ENCODE assay signal across 11 cellular contexts in the genomic region with DNA sequence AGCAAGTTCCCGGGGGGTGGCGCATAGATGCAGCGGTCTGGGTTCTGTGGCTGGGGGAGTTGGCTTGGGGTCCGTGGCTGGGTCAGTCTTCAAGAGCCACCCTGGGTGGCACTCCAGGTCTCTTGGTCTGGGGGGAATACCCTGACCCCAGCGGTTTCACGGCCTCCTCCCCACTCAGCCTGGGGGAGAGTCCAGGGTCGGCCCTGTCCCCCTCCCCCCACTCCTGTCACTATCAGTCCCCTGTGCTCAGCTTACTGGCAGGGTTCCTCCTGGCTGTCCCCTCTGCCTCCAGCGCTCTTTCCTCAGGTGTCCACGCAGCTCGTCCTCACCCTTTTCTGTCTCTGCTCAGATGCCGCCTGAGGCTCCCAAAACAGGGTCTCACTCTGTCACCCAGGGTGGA.
"Had no signal": no experiment of that assay in that cellular context is flagged by ENCODE, and none has a peak within 500 bp of the region (broad histone marks: within the 10 kb centered on the region; RNA-seq: fewer than 3 reads in every experiment).

No MANE protein-coding gene starts in this region.

- H3K4me1 ChIP-seq: transverse colon had no signal

- ATAC-seq: left colon had no signal

- H3K36me3 ChIP-seq: transverse colon had no signal

- H3K9me3 ChIP-seq: transverse colon had no signal

- H3K4me3 Mint-ChIP-seq: activated naive CD4-positive, alpha-beta T cell treated with anti-CD3 and anti-CD28 coated beads, Interleukin-2, amount 50 U/mL, for 24 hours; dendritic cell treated with granulocyte-macrophage colony-stimulating factor and Interleukin-4, amounts not matched to agents 40 ng/mL and 50 ng/mL, for 4 days; memory B cell; natural killer cell treated with Interleukin-12 subunit alpha and Interleukin-12 subunit beta and Interleukin-15 and Interleukin-18, amount 100 ng/mL, for 72 hours had no signal

- H3K36me3 Mint-ChIP-seq: activated naive CD4-positive, alpha-beta T cell treated with anti-CD3 and anti-CD28 coated beads, Interleukin-2, amount 50 U/mL, for 24 hours; natural killer cell treated with Interleukin-12 subunit alpha and Interleukin-12 subunit beta and Interleukin-15 and Interleukin-18, amount 100 ng/mL, for 72 hours had no signal

- DNase-seq: activated CD4-positive, alpha-beta T cell treated with anti-CD3 and anti-CD28 coated beads, Interleukin-2, amount 50 U/mL, for 1 hour; activated T-cell treated with anti-CD3 and anti-CD28 coated beads, Interleukin-2, amount 50 U/mL, for 1 hour; erythroblast; glutamatergic neuron; transverse colon had no signal

- H3K4me3 ChIP-seq: skin epidermis, transverse colon had no signal

- H3K27ac ChIP-seq: skin epidermis, transverse colon had no signal

- H3K27ac Mint-ChIP-seq: activated naive CD4-positive, alpha-beta T cell treated with anti-CD3 and anti-CD28 coated beads, Interleukin-2, amount 50 U/mL, for 24 hours; dendritic cell treated with granulocyte-macrophage colony-stimulating factor and Interleukin-4, amounts not matched to agents 40 ng/mL and 50 ng/mL, for 4 days; memory B cell; natural killer cell treated with Interleukin-12 subunit alpha and Interleukin-12 subunit beta and Interleukin-15 and Interleukin-18, amount 100 ng/mL, for 72 hours had no signal

- H3K9me3 Mint-ChIP-seq: activated naive CD4-positive, alpha-beta T cell treated with anti-CD3 and anti-CD28 coated beads, Interleukin-2, amount 50 U/mL, for 24 hours; dendritic cell treated with granulocyte-macrophage colony-stimulating factor and Interleukin-4, amounts not matched to agents 40 ng/mL and 50 ng/mL, for 4 days; memory B cell; natural killer cell treated with Interleukin-12 subunit alpha and Interleukin-12 subunit beta and Interleukin-15 and Interleukin-18, amount 100 ng/mL, for 72 hours had no signal

- H3K4me1 Mint-ChIP-seq: activated naive CD4-positive, alpha-beta T cell treated with anti-CD3 and anti-CD28 coated beads, Interleukin-2, amount 50 U/mL, for 24 hours had no signal

- H3K27me3 ChIP-seq: transverse colon had no signal

- H3K27me3 Mint-ChIP-seq: activated naive CD4-positive, alpha-beta T cell treated with anti-CD3 and anti-CD28 coated beads, Interleukin-2, amount 50 U/mL, for 24 hours; dendritic cell treated with granulocyte-macrophage colony-stimulating factor and Interleukin-4, amounts not matched to agents 40 ng/mL and 50 ng/mL, for 4 days; memory B cell; natural killer cell treated with Interleukin-12 subunit alpha and Interleukin-12 subunit beta and Interleukin-15 and Interleukin-18, amount 100 ng/mL, for 72 hours had no signal
